1 cellular context compared by ENCODE assay signal in the genomic region with DNA sequence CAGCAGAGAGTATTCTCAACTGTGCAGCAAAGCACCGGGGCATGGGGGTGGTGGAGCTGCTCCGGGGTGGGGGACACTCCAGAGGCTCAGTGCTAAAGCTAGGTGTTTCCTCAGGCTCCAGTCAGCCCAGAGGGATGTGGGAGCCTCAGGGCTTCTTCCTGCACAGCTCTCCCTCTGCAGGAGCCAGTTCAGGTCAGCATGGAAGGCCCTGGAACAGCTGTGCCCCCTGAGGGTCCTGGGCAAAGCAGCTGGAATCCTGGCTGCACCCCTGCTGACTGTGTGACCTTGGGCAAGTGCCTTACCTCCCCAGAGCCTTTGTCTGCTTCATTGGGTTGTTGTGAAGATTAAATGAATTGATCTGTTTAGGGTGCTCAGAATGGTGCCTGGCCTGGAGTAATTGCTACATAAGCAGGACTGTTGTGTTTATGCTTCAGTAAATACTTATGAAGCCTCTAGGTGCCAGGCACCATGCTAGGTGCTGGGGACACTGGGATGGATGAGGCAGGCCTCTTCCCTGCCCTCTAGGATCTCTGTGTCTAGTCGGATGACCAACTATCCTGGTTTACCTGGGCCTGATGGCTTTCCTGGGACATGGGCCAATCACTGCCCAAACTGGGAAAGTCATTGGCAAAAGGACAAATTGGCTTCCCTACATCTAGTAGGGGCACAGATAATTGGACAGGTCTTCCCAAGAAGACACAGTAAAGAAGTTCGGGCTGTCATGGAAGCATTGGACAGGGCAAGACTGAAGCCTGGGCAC.
TF ChIP-seq lines count a peak whose summit lies in the region.

No MANE protein-coding gene starts in this region.

TF ChIP-seq in WTC11, 78 proteins besides CTCF, POLR2A, EP300 and RAD21 (continued from another document):
- TF ChIP-seq, protein P1, sequence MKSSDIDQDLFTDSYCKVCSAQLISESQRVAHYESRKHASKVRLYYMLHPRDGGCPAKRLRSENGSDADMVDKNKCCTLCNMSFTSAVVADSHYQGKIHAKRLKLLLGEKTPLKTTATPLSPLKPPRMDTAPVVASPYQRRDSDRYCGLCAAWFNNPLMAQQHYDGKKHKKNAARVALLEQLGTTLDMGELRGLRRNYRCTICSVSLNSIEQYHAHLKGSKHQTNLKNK (CRISPR knock-in tag; IDR thresholded peaks at IDR 0.05), result no peak
- TF ChIP-seq ZNF263 (CRISPR knock-in tag; IDR thresholded peaks at IDR 0.05; ENCODE audit: low read depth) (no peak), NR3C1 (CRISPR knock-in tag; conservative IDR thresholded peaks at IDR 0.05; ENCODE audit: low read depth) (no peak)
